Comparison of ENCODE assay signal across 11 cellular contexts in genomic region chr19:38251564-38252051, GRCh38. TPM values are rescaled to one million over a fixed set of nuclear protein-coding genes. Genes with fewer than 3 reads are reported as not detected.
DNase-seq lines count a peak whose midpoint lies in the region; ATAC-seq and TF ChIP-seq lines count a peak whose summit lies in the region.
"Had no signal": no experiment of that assay in that cellular context is flagged by ENCODE, and none has a peak within 500 bp of the region (broad histone marks: within the 10 kb centered on the region; RNA-seq: fewer than 3 reads in every experiment).

No MANE protein-coding gene starts in this region.

- intact Hi-C loops in activated T-helper 2 cell treated with anti-CD3 and anti-CD28 coated beads, Interferon-gamma antibody, Interleukin-2, Interleukin-4, amounts not matched to agents 10 μg/mL and 5 μg/mL and 100 μg/mL, durations not matched to agents 14 hours and 24 hours and 36 hours (cut with micrococcal nuclease) = no loop called here
- intact Hi-C loops in left ventricle myocardium inferior (cut with micrococcal nuclease) = no loop called here
- intact Hi-C loops in activated CD4-positive, alpha-beta T cell treated with anti-CD3 and anti-CD28 coated beads for 36 hours (cut with DNase I, micrococcal nuclease) = no loop called here

- H2AK5ac ChIP-seq in trophoblast cell (ENCODE audit: low read length) = peak overlapping the region; percentile 32

- CTCF ChIA-PET in activated CD4-positive, alpha-beta T cell treated with anti-CD3 and anti-CD28 coated beads for 36 hours (lab: Charles Lee) = interaction anchor here (0.5 to 1.5 kb wide), 3 partner anchors 14 to 1220 kb away, joined by 4 to 5 read pairs (median 4); no protein-coding TSS in a partner anchor

- H3K4me3 ChIP-seq in BLaER1 treated with 17β-estradiol and CSF1 and Interleukin-3, amounts not matched to agents 10 nM and 100 nM = peak overlapping the region in 8 of 10 experiments; percentile 38 to 64 (median 56); a peak in 16 of 20 replicates
- H3K4me3 ChIP-seq in left ventricle myocardium inferior (peak overlapping the region; percentile 82), trophoblast cell (ENCODE audit: low read depth, low read length) (no peak overlapping the region)

- H3K27ac Mint-ChIP-seq in activated T-helper 2 cell treated with anti-CD3 and anti-CD28 coated beads, Interferon-gamma antibody, Interleukin-2, Interleukin-4, amounts not matched to agents 10 μg/mL and 5 μg/mL and 100 μg/mL, durations not matched to agents 14 hours and 24 hours and 36 hours = peak overlapping the region; percentile 42
- no peak overlapping the region for H3K27ac Mint-ChIP-seq in activated CD4-positive, alpha-beta T cell treated with anti-CD3 and anti-CD28 coated beads for 36 hours

- peak overlapping the region; percentile 54 for H3K4ac ChIP-seq in trophoblast cell (ENCODE audit: low read depth, low read length)

- H3K36me3 ChIP-seq in BLaER1 treated with 17β-estradiol and CSF1 and Interleukin-3, amounts not matched to agents 10 nM and 100 nM = peaks cover 0 to 7% (median 0%) of the 10 kb centered on the region in 11 experiments; a peak in 2 of 22 replicates
- H3K36me3 ChIP-seq in left ventricle myocardium inferior (no peaks in the 10 kb centered on the region), trophoblast cell (ENCODE audit: control insufficient read depth in 1 of 2, insufficient read depth in 2 of 2, low read length in 2 of 2) (no peaks in the 10 kb centered on the region)

- no peaks in the 10 kb centered on the region for H3K27me3 Mint-ChIP-seq in activated T-helper 2 cell treated with anti-CD3 and anti-CD28 coated beads, Interferon-gamma antibody, Interleukin-2, Interleukin-4, amounts not matched to agents 10 μg/mL and 5 μg/mL and 100 μg/mL, durations not matched to agents 14 hours and 24 hours and 36 hours (ENCODE audit: low read depth)
- H3K27me3 Mint-ChIP-seq in activated CD4-positive, alpha-beta T cell treated with anti-CD3 and anti-CD28 coated beads for 36 hours = peaks cover 12% of the 10 kb centered on the region

- peaks cover 3% of the 10 kb centered on the region for H3K79me2 ChIP-seq in trophoblast cell (ENCODE audit: control insufficient read depth, insufficient read depth, low read length, poor library complexity)

- peak overlapping the region in 10 of 11 experiments; percentile 25 to 80 (median 67); a peak in 18 of 22 replicates for H3K9ac ChIP-seq in BLaER1 treated with 17β-estradiol and CSF1 and Interleukin-3, amounts not matched to agents 10 nM and 100 nM
- no peak overlapping the region for H3K9ac ChIP-seq in trophoblast cell (ENCODE audit: low read length)

- peaks cover 18% of the 10 kb centered on the region for H3K4me1 Mint-ChIP-seq in activated T-helper 2 cell treated with anti-CD3 and anti-CD28 coated beads, Interferon-gamma antibody, Interleukin-2, Interleukin-4, amounts not matched to agents 10 μg/mL and 5 μg/mL and 100 μg/mL, durations not matched to agents 14 hours and 24 hours and 36 hours (ENCODE audit: low read depth)
- H3K4me1 Mint-ChIP-seq in activated CD4-positive, alpha-beta T cell treated with anti-CD3 and anti-CD28 coated beads for 36 hours = no peaks in the 10 kb centered on the region

- H4K91ac ChIP-seq in trophoblast cell (ENCODE audit: low read depth, low read length) = peak overlapping the region; percentile 75

- H2BK5ac ChIP-seq in trophoblast cell (ENCODE audit: low read depth, low read length, poor library complexity) = peak overlapping the region; percentile 42

- H3K36me3 Mint-ChIP-seq in activated T-helper 2 cell treated with anti-CD3 and anti-CD28 coated beads, Interferon-gamma antibody, Interleukin-2, Interleukin-4, amounts not matched to agents 10 μg/mL and 5 μg/mL and 100 μg/mL, durations not matched to agents 14 hours and 24 hours and 36 hours (ENCODE audit: low read depth) = peaks cover 26% of the 10 kb centered on the region
- H3K36me3 Mint-ChIP-seq in activated CD4-positive, alpha-beta T cell treated with anti-CD3 and anti-CD28 coated beads for 36 hours (ENCODE audit: low read depth) = no peaks in the 10 kb centered on the region
- H3K36me3 Mint-ChIP-seq: CD8-positive, alpha-beta memory T cell had no signal

- H3K14ac ChIP-seq in trophoblast cell (ENCODE audit: low read length) = peak overlapping the region; percentile 69

- DNase-seq in activated T-helper 2 cell treated with anti-CD3 and anti-CD28 coated beads, Interferon-gamma antibody, Interleukin-2, Interleukin-4, amounts not matched to agents 10 μg/mL and 5 μg/mL and 100 μg/mL, durations not matched to agents 14 hours and 24 hours and 36 hours (ENCODE audit: low spot score) = no peak
- peak; percentile 71 for DNase-seq in left ventricle myocardium inferior
- no peak for DNase-seq in trophoblast cell
- DNase-seq in NCI-H345 treated with DMSO at 0.1 percent for 48 hours (lab: John Stamatoyannopoulos, UW; ENCODE audit: unreplicated experiment) = no peak
- DNase-seq in EL = no peak
- DNase-seq in activated CD4-positive, alpha-beta T cell treated with anti-CD3 and anti-CD28 coated beads for 36 hours = no peak
- DNase-seq: activated CD4-positive, alpha-beta T cell treated with anti-CD3 and anti-CD28 coated beads, Interleukin-2, amount 50 U/mL, for 4 hours; CD8-positive, alpha-beta memory T cell; stimulated activated CD4-positive, alpha-beta T cell treated with anti-CD3 and anti-CD28 coated beads, Interleukin-12 subunit alpha, Interleukin-12 subunit beta, amount 100 ng/mL, for 4 hours had no signal

- peaks cover 39 to 70% (median 66%) of the 10 kb centered on the region in 10 experiments for H3K4me1 ChIP-seq in BLaER1 treated with 17β-estradiol and CSF1 and Interleukin-3, amounts not matched to agents 10 nM and 100 nM
- H3K4me1 ChIP-seq in left ventricle myocardium inferior = peaks cover 90% of the 10 kb centered on the region
- peaks cover 30 to 38% of the 10 kb centered on the region in 2 experiments for H3K4me1 ChIP-seq in trophoblast cell (ENCODE audit: control insufficient read depth in 1 of 2, insufficient read depth in 2 of 2, low read length in 2 of 2)

- H3K18ac ChIP-seq in trophoblast cell (ENCODE audit: low read length) = peak overlapping the region; percentile 70

- H2BK120ac ChIP-seq in trophoblast cell (ENCODE audit: insufficient read depth, low read length, poor library complexity) = peak overlapping the region; percentile 86

- peak overlapping the region; percentile 4 for H2AFZ ChIP-seq in trophoblast cell (ENCODE audit: insufficient read depth, low read length, poor library complexity)

- H3K27me3 ChIP-seq in BLaER1 treated with 17β-estradiol and CSF1 and Interleukin-3, amounts not matched to agents 10 nM and 100 nM = peaks cover 0 to 19% (median 5%) of the 10 kb centered on the region in 11 experiments; a peak in 11 of 22 replicates
- peaks cover 8% of the 10 kb centered on the region for H3K27me3 ChIP-seq in left ventricle myocardium inferior (ENCODE audit: low read depth)
- no peaks in the 10 kb centered on the region for H3K27me3 ChIP-seq in trophoblast cell (ENCODE audit: insufficient read depth, low read length)

- H4K12ac ChIP-seq in trophoblast cell (ENCODE audit: low read depth, low read length) = peak overlapping the region; percentile 39

- no peak overlapping the region for H3K23ac ChIP-seq in trophoblast cell (ENCODE audit: low read length)

- no CpG with 5 or more reads among the region's 10 CpGs for WGBS in trophoblast cell (ENCODE audit: extremely low coverage, insufficient coverage, insufficient read length)

- H3K9me3 ChIP-seq in BLaER1 treated with 17β-estradiol and CSF1 and Interleukin-3, amounts not matched to agents 10 nM and 100 nM (replicated peaks in 1 of 11) = no peaks in the 10 kb centered on the region
- H3K9me3 ChIP-seq in left ventricle myocardium inferior (replicated peaks) (no peaks in the 10 kb centered on the region), trophoblast cell (ENCODE audit: insufficient read depth, low read depth, low read length) (peaks cover 2% of the 10 kb centered on the region)

- H3K4me3 Mint-ChIP-seq in activated T-helper 2 cell treated with anti-CD3 and anti-CD28 coated beads, Interferon-gamma antibody, Interleukin-2, Interleukin-4, amounts not matched to agents 10 μg/mL and 5 μg/mL and 100 μg/mL, durations not matched to agents 14 hours and 24 hours and 36 hours (ENCODE audit: low read depth) = peak overlapping the region; percentile 54
- no peak overlapping the region for H3K4me3 Mint-ChIP-seq in activated CD4-positive, alpha-beta T cell treated with anti-CD3 and anti-CD28 coated beads for 36 hours
- H3K4me3 Mint-ChIP-seq: CD8-positive, alpha-beta memory T cell had no signal

- TF ChIP-seq CTCF in left ventricle myocardium inferior (IDR thresholded peaks at IDR 0.05; ENCODE audit: borderline replicate concordance) = no peak

- H3K79me1 ChIP-seq in trophoblast cell (ENCODE audit: low read length) = peaks cover 30% of the 10 kb centered on the region

- POLR2A ChIA-PET in activated CD4-positive, alpha-beta T cell treated with anti-CD3 and anti-CD28 coated beads for 36 hours (lab: Charles Lee) = no interaction called here

- no peak for ATAC-seq in HG03520 (IDR thresholded peaks at IDR 0.05; ENCODE audit: unreplicated experiment)
- ATAC-seq in activated CD4-positive, alpha-beta T cell treated with anti-CD3 and anti-CD28 coated beads for 36 hours = no peak

- H4K20me1 ChIP-seq in BLaER1 treated with 17β-estradiol and CSF1 and Interleukin-3, amounts not matched to agents 10 nM and 100 nM = no peaks in the 10 kb centered on the region

- H3K27ac ChIP-seq in BLaER1 treated with 17β-estradiol and CSF1 and Interleukin-3, amounts not matched to agents 10 nM and 100 nM = peak overlapping the region in 9 of 11 experiments; percentile 8 to 80 (median 65); a peak in 19 of 22 replicates
- H3K27ac ChIP-seq in left ventricle myocardium inferior (replicated peaks) (peak overlapping the region; percentile 95), trophoblast cell (ENCODE audit: low read depth, low read length) (peak overlapping the region; percentile 41)

- H3K4me2 ChIP-seq in BLaER1 treated with 17β-estradiol and CSF1 and Interleukin-3, amounts not matched to agents 10 nM and 100 nM = peak overlapping the region; percentile 74 to 99 (median 92)
- H3K4me2 ChIP-seq in trophoblast cell (ENCODE audit: low read length) = peak overlapping the region; percentile 28

- H4K8ac ChIP-seq in trophoblast cell (ENCODE audit: low read depth, low read length) = peak overlapping the region; percentile 31

- peak overlapping the region; percentile 44 for H2BK12ac ChIP-seq in trophoblast cell (ENCODE audit: low read length)

- no peaks in the 10 kb centered on the region for H3K9me3 Mint-ChIP-seq in activated T-helper 2 cell treated with anti-CD3 and anti-CD28 coated beads, Interferon-gamma antibody, Interleukin-2, Interleukin-4, amounts not matched to agents 10 μg/mL and 5 μg/mL and 100 μg/mL, durations not matched to agents 14 hours and 24 hours and 36 hours
- H3K9me3 Mint-ChIP-seq in activated CD4-positive, alpha-beta T cell treated with anti-CD3 and anti-CD28 coated beads for 36 hours (ENCODE audit: low read depth) = no peaks in the 10 kb centered on the region
- H3K9me3 Mint-ChIP-seq: CD8-positive, alpha-beta memory T cell had no signal

RNA-seq across cellular contexts. Expression of gene PPP1R14A, which starts 4.6 kb away (rescaled TPM):
- total RNA-seq in activated T-helper 2 cell treated with anti-CD3 and anti-CD28 coated beads, Interferon-gamma antibody, Interleukin-2, Interleukin-4, amounts not matched to agents 10 μg/mL and 5 μg/mL and 100 μg/mL, durations not matched to agents 14 hours and 24 hours and 36 hours = 98.7 and 98.9 TPM in 2 replicates
- 33.3 TPM for total RNA-seq in left ventricle myocardium inferior
- 13.5 and 14.3 TPM in 2 replicates for polyA plus RNA-seq in trophoblast cell (2013)
- total RNA-seq in activated CD4-positive, alpha-beta T cell treated with anti-CD3 and anti-CD28 coated beads for 36 hours = 1 to 10 TPM; 1.6 to 1.7 TPM
- polyA plus RNA-seq: CD8-positive, alpha-beta memory T cell had no signal

RNA-seq across cellular contexts. Expression of gene SPINT2, which starts 12.8 kb away (rescaled TPM):
- total RNA-seq in activated T-helper 2 cell treated with anti-CD3 and anti-CD28 coated beads, Interferon-gamma antibody, Interleukin-2, Interleukin-4, amounts not matched to agents 10 μg/mL and 5 μg/mL and 100 μg/mL, durations not matched to agents 14 hours and 24 hours and 36 hours = 161 and 165 TPM in 2 replicates
- 6.8 TPM for total RNA-seq in left ventricle myocardium inferior
- 307 and 320 TPM in 2 replicates for polyA plus RNA-seq in trophoblast cell (2013)
- total RNA-seq in activated CD4-positive, alpha-beta T cell treated with anti-CD3 and anti-CD28 coated beads for 36 hours = 10 to 100 TPM; 46.0 to 49.0 TPM

RNA-seq across cellular contexts. Expression of gene DPF1, which starts 27.6 kb away (rescaled TPM):
- 3.2 and 3.4 TPM in 2 replicates for total RNA-seq in activated T-helper 2 cell treated with anti-CD3 and anti-CD28 coated beads, Interferon-gamma antibody, Interleukin-2, Interleukin-4, amounts not matched to agents 10 μg/mL and 5 μg/mL and 100 μg/mL, durations not matched to agents 14 hours and 24 hours and 36 hours
- total RNA-seq in left ventricle myocardium inferior = 0.49 TPM
- polyA plus RNA-seq in trophoblast cell (2013) = 1.3 and 1.4 TPM in 2 replicates
- 1 to 10 TPM in 1 of 2 experiments, under 1 TPM in 1; 0.91 to 1.2 TPM for total RNA-seq in activated CD4-positive, alpha-beta T cell treated with anti-CD3 and anti-CD28 coated beads for 36 hours
- polyA plus RNA-seq: CD8-positive, alpha-beta memory T cell had no signal

RNA-seq across cellular contexts. Expression of gene C19orf33, which starts 52.4 kb away (rescaled TPM):
- 2.0 TPM in 1 of 2 replicates, not detected in the other for total RNA-seq in activated T-helper 2 cell treated with anti-CD3 and anti-CD28 coated beads, Interferon-gamma antibody, Interleukin-2, Interleukin-4, amounts not matched to agents 10 μg/mL and 5 μg/mL and 100 μg/mL, durations not matched to agents 14 hours and 24 hours and 36 hours
- 1.6 TPM for total RNA-seq in left ventricle myocardium inferior
- polyA plus RNA-seq in trophoblast cell (2013) = 3.7 and 4.0 TPM in 2 replicates
- total RNA-seq in activated CD4-positive, alpha-beta T cell treated with anti-CD3 and anti-CD28 coated beads for 36 hours = not detected
- total RNA-seq: CD8-positive, alpha-beta memory T cell had no signal

Comparison
In these comparisons a context has a peak if more than half of its experiments do, and no peak if none do; other contexts are left out.
1. H3K27ac ChIP-seq: peak in every context shown above with its lines; median percentile 95 in left ventricle myocardium inferior; 65 in BLaER1 treated with 17β-estradiol and CSF1 and Interleukin-3, amounts not matched to agents 10 nM and 100 nM; 41 in trophoblast cell.
2. RNA of gene PPP1R14A, which starts 4.6 kb away (total RNA-seq): 98.7 to 98.9 TPM in activated T-helper 2 cell treated with anti-CD3 and anti-CD28 coated beads, Interferon-gamma antibody, Interleukin-2, Interleukin-4, amounts not matched to agents 10 μg/mL and 5 μg/mL and 100 μg/mL, durations not matched to agents 14 hours and 24 hours and 36 hours and 33.3 TPM in left ventricle myocardium inferior (single experiment); 1.6 to 1.7 TPM in activated CD4-positive, alpha-beta T cell treated with anti-CD3 and anti-CD28 coated beads for 36 hours; every median in the first group is over 10 times any median in the second.